11 cellular contexts compared by ENCODE assay signal in genomic region chr9:120612218-120612617, GRCh38. TPM values are rescaled to one million over a fixed set of nuclear protein-coding genes. Genes with fewer than 3 reads are reported as not detected.
A peak's percentile ranks its signal among the peaks of the same experiment; 100 is the strongest.
DNase-seq lines count a peak whose midpoint lies in the region; ATAC-seq, FAIRE-seq and TF ChIP-seq lines count a peak whose summit lies in the region.
"Had no signal": no experiment of that assay in that cellular context is flagged by ENCODE, and none has a peak within 500 bp of the region (broad histone marks: within the 10 kb centered on the region; RNA-seq: fewer than 3 reads in every experiment).

No MANE protein-coding gene starts in this region.

- TF ChIP-seq POLR2A in GM12891 (IDR thresholded peaks at IDR 0.05; ENCODE audit: low read depth, low read length): no peak

- no peak overlapping the region for H3K27ac ChIP-seq in naive thymus-derived CD4-positive, alpha-beta T cell (ENCODE audit: low read depth, low read length)
- H3K27ac ChIP-seq: vagina had no signal

- no peaks in the 10 kb centered on the region for H3K9me3 ChIP-seq in naive thymus-derived CD4-positive, alpha-beta T cell (ENCODE audit: control insufficient read depth in 2 of 3, low read length in 3 of 3)
- H3K9me3 ChIP-seq: vagina had no signal

- no peak overlapping the region for H3K4me3 ChIP-seq in choroid plexus epithelial cell (ENCODE audit: low read depth, low read length)
- no peak overlapping the region for H3K4me3 ChIP-seq in naive thymus-derived CD4-positive, alpha-beta T cell (ENCODE audit: low read length)
- H3K4me3 ChIP-seq: vagina had no signal

- no peak for FAIRE-seq in GM12891 (lab: Jason Lieb, UNC)

- no peaks in the 10 kb centered on the region for H3K27me3 ChIP-seq in naive thymus-derived CD4-positive, alpha-beta T cell (ENCODE audit: control insufficient read depth in 2 of 2, insufficient read depth in 2 of 2, low read length in 2 of 2)
- H3K27me3 ChIP-seq: vagina had no signal

- H3K36me3 ChIP-seq in naive thymus-derived CD4-positive, alpha-beta T cell (ENCODE audit: control insufficient read depth in 2 of 3, insufficient read depth in 3 of 3, low read length in 3 of 3): peaks cover 4 to 8% (median 5%) of the 10 kb centered on the region in 3 experiments

- CTCF ChIA-PET in naive thymus-derived CD4-positive, alpha-beta T cell (lab: Charles Lee): no interaction called here

- peaks cover 5 to 42% (median 19%) of the 10 kb centered on the region in 5 donors for H3K36me3 Mint-ChIP-seq in naive thymus-derived CD4-positive, alpha-beta T cell

- TF ChIP-seq CTCF in choroid plexus epithelial cell (conservative IDR thresholded peaks at IDR 0.05; ENCODE audit: low read depth, low read length): peak; percentile 49

- H3K9me3 Mint-ChIP-seq in naive thymus-derived CD4-positive, alpha-beta T cell: no peaks in the 10 kb centered on the region
- H3K9me3 Mint-ChIP-seq: activated CD4-positive, alpha-beta memory T cell treated with anti-CD3 and anti-CD28 coated beads for 36 hours had no signal

- no peak overlapping the region for H3K4me3 Mint-ChIP-seq in naive thymus-derived CD4-positive, alpha-beta T cell
- H3K4me3 Mint-ChIP-seq: activated CD4-positive, alpha-beta memory T cell treated with anti-CD3 and anti-CD28 coated beads for 36 hours had no signal

- no peak for ATAC-seq in GM21367 (IDR thresholded peaks at IDR 0.05; ENCODE audit: unreplicated experiment)
- no peak for ATAC-seq in naive thymus-derived CD4-positive, alpha-beta T cell

- no peaks in the 10 kb centered on the region for H3K4me1 ChIP-seq in naive thymus-derived CD4-positive, alpha-beta T cell (ENCODE audit: control insufficient read depth in 2 of 2, insufficient read depth in 2 of 2, low read length in 2 of 2)
- H3K4me1 ChIP-seq: vagina had no signal

- DNase-seq in NOMO-1 treated with DMSO at 0.1 percent for 48 hours (lab: John Stamatoyannopoulos, UW; ENCODE audit: unreplicated experiment) (peak; percentile 20), NOMO-1 treated with dmso at 0.1 percent for 144 hours (lab: John Stamatoyannopoulos, UW; ENCODE audit: unreplicated experiment) (no peak), NAMALWA (ENCODE audit: low spot score) (peak; percentile 11), choroid plexus epithelial cell (ENCODE audit: low read depth) (peak; percentile 35), pons (ENCODE audit: low spot score) (peak; percentile 72), GM12891 (ENCODE audit: insufficient read length, low spot score) (no peak)
- no peak for DNase-seq in naive thymus-derived CD4-positive, alpha-beta T cell
- DNase-seq: activated CD4-positive, alpha-beta memory T cell treated with anti-CD3 and anti-CD28 coated beads for 36 hours; Right ventricle myocardium superior had no signal

- H3K27me3 Mint-ChIP-seq in naive thymus-derived CD4-positive, alpha-beta T cell: no peaks in the 10 kb centered on the region
- H3K27me3 Mint-ChIP-seq: activated CD4-positive, alpha-beta memory T cell treated with anti-CD3 and anti-CD28 coated beads for 36 hours had no signal

- peaks cover 0 to 9% (median 0%) of the 10 kb centered on the region in 7 donors for H3K4me1 Mint-ChIP-seq in naive thymus-derived CD4-positive, alpha-beta T cell

- POLR2A ChIA-PET in naive thymus-derived CD4-positive, alpha-beta T cell (lab: Charles Lee): no interaction called here

- no peak overlapping the region for H3K27ac Mint-ChIP-seq in naive thymus-derived CD4-positive, alpha-beta T cell
- H3K27ac Mint-ChIP-seq: activated CD4-positive, alpha-beta memory T cell treated with anti-CD3 and anti-CD28 coated beads for 36 hours had no signal

- intact Hi-C loops in naive thymus-derived CD4-positive, alpha-beta T cell (cut with micrococcal nuclease): no loop called here

TF ChIP-seq in GM12891, 5 proteins besides CTCF, POLR2A, EP300 and RAD21:
- TF ChIP-seq POU2F2 (IDR thresholded peaks at IDR 0.05; ENCODE audit: low read depth, low read length) (no peak), PAX5 (IDR thresholded peaks at IDR 0.05; ENCODE audit: insufficient read depth, low read length, severe bottlenecking) (no peak), TAF1 (IDR thresholded peaks at IDR 0.05; ENCODE audit: low read depth, low read length) (no peak), SPI1 (IDR thresholded peaks at IDR 0.05; ENCODE audit: low read depth, low read length) (no peak), POLR2AphosphoS5 (IDR thresholded peaks at IDR 0.05; ENCODE audit: low read depth, low read length) (no peak)

RNA-seq across cellular contexts. Expression of gene CDK5RAP2, which starts 32.3 kb away (rescaled TPM):
- polyA plus RNA-seq in GM12891 (2012; ENCODE audit: low read depth, missing spikeins): 23.4 TPM
- 10 to 100 TPM; 62.2 to 98.1 (median 78.1) TPM for total RNA-seq in naive thymus-derived CD4-positive, alpha-beta T cell
- 10 to 100 TPM; 23.7 to 39.9 TPM for polyA plus RNA-seq in naive thymus-derived CD4-positive, alpha-beta T cell

Comparison
In these comparisons a context has a peak if more than half of its experiments do, and no peak if none do; other contexts are left out.
1. DNase-seq: peak in NOMO-1 treated with DMSO at 0.1 percent for 48 hours (single experiment), NAMALWA (single experiment), choroid plexus epithelial cell (single experiment) and pons (single experiment); none in NOMO-1 treated with dmso at 0.1 percent for 144 hours (single experiment), GM12891 (single experiment) and naive thymus-derived CD4-positive, alpha-beta T cell (0 of 9).